Comparison of ENCODE assay signal across 8 cellular contexts in the genomic region with DNA sequence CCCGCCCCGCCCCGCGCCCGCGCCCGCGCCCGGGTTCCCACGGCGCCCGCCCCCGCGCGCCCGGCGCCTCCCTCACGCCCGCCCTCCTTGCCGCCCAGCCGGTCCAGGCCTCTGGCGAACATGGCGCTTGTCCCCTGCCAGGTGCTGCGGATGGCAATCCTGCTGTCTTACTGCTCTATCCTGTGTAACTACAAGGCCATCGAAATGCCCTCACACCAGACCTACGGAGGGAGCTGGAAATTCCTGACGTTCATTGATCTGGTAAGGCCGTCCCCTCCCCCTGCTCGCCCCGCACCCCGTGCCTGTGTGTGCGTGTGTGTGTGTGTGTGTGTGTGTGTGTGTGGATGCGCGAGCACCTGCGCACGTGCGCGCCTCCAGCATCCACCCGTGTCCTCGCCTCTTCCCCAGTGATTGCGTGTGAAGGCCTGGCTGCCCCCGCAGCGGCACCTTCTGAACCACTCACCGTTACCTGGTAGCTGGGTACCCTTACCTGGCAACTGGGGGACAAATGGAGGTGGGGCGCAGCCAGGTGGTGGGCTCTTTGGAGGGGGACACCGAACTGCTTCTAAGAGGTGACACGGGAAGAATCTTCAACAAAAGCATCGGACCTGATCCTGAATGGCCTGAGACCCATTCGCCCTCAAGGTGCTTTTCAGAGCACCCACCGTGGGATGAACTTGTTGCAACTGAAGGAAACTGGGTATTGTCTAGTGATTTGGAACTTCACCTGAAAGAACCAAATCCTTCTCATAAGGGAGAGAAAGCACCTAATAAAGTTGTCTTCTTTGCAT. TPM values are rescaled to one million over a fixed set of nuclear protein-coding genes. Genes with fewer than 3 reads are reported as not detected.
A peak's percentile ranks its signal among the peaks of the same experiment; 100 is the strongest.
DNase-seq lines count a peak whose midpoint lies in the region; ATAC-seq and TF ChIP-seq lines count a peak whose summit lies in the region.

Gene AIG1 (plus strand): TSS at position 84 of the 791 bp plus-strand sequence. CDS start 37 bp downstream, at position 121.

- no peaks in the 10 kb centered on the region; the same call in 1 of the 2 replicates for H3K27me3 Mint-ChIP-seq in HFFc6 (ENCODE audit: insufficient read depth)
- no peaks in the 10 kb centered on the region for H3K27me3 Mint-ChIP-seq in activated CD8-positive, alpha-beta T cell treated with anti-CD3 and anti-CD28 coated beads, Interleukin-2, amount 10 ng/mL, durations not matched to agents 7 days and 5 days (ENCODE audit: low read depth)

- peak; percentile 33 for ATAC-seq in GM18499 (IDR thresholded peaks at IDR 0.05; ENCODE audit: insufficient read depth, unreplicated experiment)
- ATAC-seq in activated CD8-positive, alpha-beta T cell treated with anti-CD3 and anti-CD28 coated beads, Interleukin-2, amount 10 ng/mL, durations not matched to agents 7 days and 5 days: peak; percentile 81

- peak within 1 kb of the TSS; percentile 98 for H3K27ac Mint-ChIP-seq in HFFc6
- H3K27ac Mint-ChIP-seq in activated CD8-positive, alpha-beta T cell treated with anti-CD3 and anti-CD28 coated beads, Interleukin-2, amount 10 ng/mL, durations not matched to agents 7 days and 5 days: peak within 1 kb of the TSS; percentile 94

- peaks cover 10% of the 10 kb centered on the region for H3K36me3 Mint-ChIP-seq in HFFc6 (ENCODE audit: low read depth)
- no peaks in the 10 kb centered on the region for H3K36me3 Mint-ChIP-seq in activated CD8-positive, alpha-beta T cell treated with anti-CD3 and anti-CD28 coated beads, Interleukin-2, amount 10 ng/mL, durations not matched to agents 7 days and 5 days (ENCODE audit: low read depth)

- no peaks in the 10 kb centered on the region for H3K9me3 Mint-ChIP-seq in HFFc6
- H3K9me3 Mint-ChIP-seq in activated CD8-positive, alpha-beta T cell treated with anti-CD3 and anti-CD28 coated beads, Interleukin-2, amount 10 ng/mL, durations not matched to agents 7 days and 5 days (ENCODE audit: insufficient read depth): no peaks in the 10 kb centered on the region

- no peak for TF ChIP-seq CTCF in HFFc6 (IDR thresholded peaks at IDR 0.05)

- peaks cover 66% of the 10 kb centered on the region for H3K4me1 Mint-ChIP-seq in HFFc6 (ENCODE audit: low read depth)
- peaks cover 25% of the 10 kb centered on the region for H3K4me1 Mint-ChIP-seq in activated CD8-positive, alpha-beta T cell treated with anti-CD3 and anti-CD28 coated beads, Interleukin-2, amount 10 ng/mL, durations not matched to agents 7 days and 5 days (ENCODE audit: low read depth)

- CTCF ChIA-PET in activated CD8-positive, alpha-beta T cell treated with anti-CD3 and anti-CD28 coated beads, Interleukin-2, amount 10 ng/mL, durations not matched to agents 7 days and 5 days (lab: Charles Lee): no interaction called here

- POLR2A ChIA-PET in activated CD8-positive, alpha-beta T cell treated with anti-CD3 and anti-CD28 coated beads, Interleukin-2, amount 10 ng/mL, durations not matched to agents 7 days and 5 days (lab: Charles Lee): interaction anchor here (0.6 to 0.7 kb wide), 2 partner anchors 74 to 241 kb away, joined by 3 read pairs; no protein-coding TSS in a partner anchor

- H3K4me3 Mint-ChIP-seq in HFFc6: peak within 1 kb of the TSS; percentile 97
- peak within 1 kb of the TSS; percentile 90 for H3K4me3 Mint-ChIP-seq in activated CD8-positive, alpha-beta T cell treated with anti-CD3 and anti-CD28 coated beads, Interleukin-2, amount 10 ng/mL, durations not matched to agents 7 days and 5 days

- DNase-seq in HFFc6: no peak
- DNase-seq in NCI-H1105 (lab: John Stamatoyannopoulos, UW): peak; percentile 41
- DNase-seq in activated CD8-positive, alpha-beta T cell treated with anti-CD3 and anti-CD28 coated beads, Interleukin-2, amount 10 ng/mL, durations not matched to agents 7 days and 5 days: peak; percentile 73
- DNase-seq in effector CD8-positive, alpha-beta T cell (lab: John Stamatoyannopoulos, UW): peak; percentile 60
- DNase-seq in mucosa of gallbladder (ENCODE audit: low spot score): peak; percentile 68
- peak; percentile 25 to 37 for DNase-seq in stimulated activated CD8-positive, alpha-beta memory T cell treated with anti-CD3 and anti-CD28 coated beads, Interleukin-4, amount 100 ng/mL, for 1 hour (ENCODE audit: low read depth in 2 of 2, low spot score in 1 of 2)
- DNase-seq in UCSD-AML1 (lab: John Stamatoyannopoulos, UW; ENCODE audit: unreplicated experiment): no peak

RNA-seq across cellular contexts. Expression of gene AIG1, which starts in this region (rescaled TPM):
- total RNA-seq in HFFc6 (2021; fragmentation: NEBNext Ultra II Directional; extraction: Animal tissue kit (Norgen Biotek cat#: 25700)): 10 to 100 TPM; 50.7 to 70.5 (median 52.5) TPM
- 10 to 100 TPM; 13.0 to 14.2 TPM for total RNA-seq in activated CD8-positive, alpha-beta T cell treated with anti-CD3 and anti-CD28 coated beads, Interleukin-2, amount 10 ng/mL, durations not matched to agents 7 days and 5 days
- total RNA-seq in mucosa of gallbladder: 81.4 TPM

Comparison
In these comparisons a context has a peak if more than half of its experiments do, and no peak if none do; other contexts are left out.
1. DNase-seq: peak in NCI-H1105 (single experiment), activated CD8-positive, alpha-beta T cell treated with anti-CD3 and anti-CD28 coated beads, Interleukin-2, amount 10 ng/mL, durations not matched to agents 7 days and 5 days (single experiment), effector CD8-positive, alpha-beta T cell (single experiment), mucosa of gallbladder (single experiment) and stimulated activated CD8-positive, alpha-beta memory T cell treated with anti-CD3 and anti-CD28 coated beads, Interleukin-4, amount 100 ng/mL, for 1 hour (2 of 2); none in HFFc6 (single experiment) and UCSD-AML1 (single experiment).